Comparison of ENCODE assay signal across 2 cellular contexts in the genomic region with DNA sequence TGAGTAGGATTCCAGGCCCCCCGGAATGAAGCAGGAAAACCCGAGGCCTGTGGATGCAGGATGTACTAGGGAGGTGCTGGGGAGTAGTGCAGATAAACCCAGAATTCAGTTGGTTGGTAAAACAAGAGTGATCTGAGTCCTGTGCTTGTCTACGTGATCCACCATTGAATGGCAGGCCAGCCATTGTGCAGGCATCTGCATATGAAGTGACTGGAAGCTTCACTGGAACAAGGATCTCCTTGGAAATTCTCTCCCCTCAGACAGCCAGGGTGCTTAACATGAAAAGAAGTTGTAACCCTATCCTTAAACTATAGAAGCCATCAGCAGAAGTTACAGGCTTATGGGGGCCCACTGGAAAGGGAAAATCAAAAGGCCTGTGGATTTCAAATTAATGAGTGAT.
TF ChIP-seq lines count a peak whose summit lies in the region.

No MANE protein-coding gene starts in this region.

TF ChIP-seq in SK-N-SH, 30 proteins besides CTCF, POLR2A, EP300 and RAD21:
- TF ChIP-seq, protein P1, sequence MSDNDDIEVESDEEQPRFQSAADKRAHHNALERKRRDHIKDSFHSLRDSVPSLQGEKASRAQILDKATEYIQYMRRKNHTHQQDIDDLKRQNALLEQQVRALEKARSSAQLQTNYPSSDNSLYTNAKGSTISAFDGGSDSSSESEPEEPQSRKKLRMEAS (IDR thresholded peaks at IDR 0.05; ENCODE audit: low read depth) = no peak
- TF ChIP-seq, protein P2, sequence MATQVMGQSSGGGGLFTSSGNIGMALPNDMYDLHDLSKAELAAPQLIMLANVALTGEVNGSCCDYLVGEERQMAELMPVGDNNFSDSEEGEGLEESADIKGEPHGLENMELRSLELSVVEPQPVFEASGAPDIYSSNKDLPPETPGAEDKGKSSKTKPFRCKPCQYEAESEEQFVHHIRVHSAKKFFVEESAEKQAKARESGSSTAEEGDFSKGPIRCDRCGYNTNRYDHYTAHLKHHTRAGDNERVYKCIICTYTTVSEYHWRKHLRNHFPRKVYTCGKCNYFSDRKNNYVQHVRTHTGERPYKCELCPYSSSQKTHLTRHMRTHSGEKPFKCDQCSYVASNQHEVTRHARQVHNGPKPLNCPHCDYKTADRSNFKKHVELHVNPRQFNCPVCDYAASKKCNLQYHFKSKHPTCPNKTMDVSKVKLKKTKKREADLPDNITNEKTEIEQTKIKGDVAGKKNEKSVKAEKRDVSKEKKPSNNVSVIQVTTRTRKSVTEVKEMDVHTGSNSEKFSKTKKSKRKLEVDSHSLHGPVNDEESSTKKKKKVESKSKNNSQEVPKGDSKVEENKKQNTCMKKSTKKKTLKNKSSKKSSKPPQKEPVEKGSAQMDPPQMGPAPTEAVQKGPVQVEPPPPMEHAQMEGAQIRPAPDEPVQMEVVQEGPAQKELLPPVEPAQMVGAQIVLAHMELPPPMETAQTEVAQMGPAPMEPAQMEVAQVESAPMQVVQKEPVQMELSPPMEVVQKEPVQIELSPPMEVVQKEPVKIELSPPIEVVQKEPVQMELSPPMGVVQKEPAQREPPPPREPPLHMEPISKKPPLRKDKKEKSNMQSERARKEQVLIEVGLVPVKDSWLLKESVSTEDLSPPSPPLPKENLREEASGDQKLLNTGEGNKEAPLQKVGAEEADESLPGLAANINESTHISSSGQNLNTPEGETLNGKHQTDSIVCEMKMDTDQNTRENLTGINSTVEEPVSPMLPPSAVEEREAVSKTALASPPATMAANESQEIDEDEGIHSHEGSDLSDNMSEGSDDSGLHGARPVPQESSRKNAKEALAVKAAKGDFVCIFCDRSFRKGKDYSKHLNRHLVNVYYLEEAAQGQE (IDR thresholded peaks at IDR 0.05; ENCODE audit: low read depth, low read length) = no peak
- TF ChIP-seq RXRA (IDR thresholded peaks at IDR 0.05; ENCODE audit: borderline replicate concordance, low read depth) = no peak

TF ChIP-seq in SK-N-SH treated with all-trans-retinoic acid at 6 μM for 48 hours, 23 proteins besides CTCF, POLR2A, EP300 and RAD21:
- TF ChIP-seq, protein P3, sequence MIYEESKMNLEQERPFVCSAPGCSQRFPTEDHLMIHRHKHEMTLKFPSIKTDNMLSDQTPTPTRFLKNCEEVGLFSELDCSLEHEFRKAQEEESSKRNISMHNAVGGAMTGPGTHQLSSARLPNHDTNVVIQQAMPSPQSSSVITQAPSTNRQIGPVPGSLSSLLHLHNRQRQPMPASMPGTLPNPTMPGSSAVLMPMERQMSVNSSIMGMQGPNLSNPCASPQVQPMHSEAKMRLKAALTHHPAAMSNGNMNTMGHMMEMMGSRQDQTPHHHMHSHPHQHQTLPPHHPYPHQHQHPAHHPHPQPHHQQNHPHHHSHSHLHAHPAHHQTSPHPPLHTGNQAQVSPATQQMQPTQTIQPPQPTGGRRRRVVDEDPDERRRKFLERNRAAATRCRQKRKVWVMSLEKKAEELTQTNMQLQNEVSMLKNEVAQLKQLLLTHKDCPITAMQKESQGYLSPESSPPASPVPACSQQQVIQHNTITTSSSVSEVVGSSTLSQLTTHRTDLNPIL (CRISPR knock-in tag; IDR thresholded peaks at IDR 0.05; ENCODE audit: low read depth) = no peak
